1 cellular context compared by ENCODE assay signal in genomic region chr3:142947352-142947751, GRCh38.
TF ChIP-seq lines count a peak whose summit lies in the region.

No MANE protein-coding gene starts in this region.

TF ChIP-seq in GM12878, 131 proteins besides CTCF, POLR2A, EP300 and RAD21:
- TF ChIP-seq KAT2A (conservative IDR thresholded peaks at IDR 0.05; ENCODE audit: control insufficient read depth, low read depth, low read length) (no peak), CREM (IDR thresholded peaks at IDR 0.05; ENCODE audit: low read depth) (no peak), EED (IDR thresholded peaks at IDR 0.05; ENCODE audit: low read depth) (no peak), STAT3 (IDR thresholded peaks at IDR 0.05; ENCODE audit: low read depth, low read length) (no peak), CBX5 (IDR thresholded peaks at IDR 0.05; ENCODE audit: low read depth) (no peak), LARP7 (IDR thresholded peaks at IDR 0.05) (no peak), BCL11A (IDR thresholded peaks at IDR 0.05; ENCODE audit: low read depth, low read length) (no peak), POU2F2 (IDR thresholded peaks at IDR 0.05; ENCODE audit: borderline replicate concordance, low read depth, low read length) (no peak), NR2F1 (conservative IDR thresholded peaks at IDR 0.05) (no peak)
